Comparison of ENCODE assay signal across 23 cellular contexts in genomic region chr11:36254739-36255138, GRCh38. TPM values are rescaled to one million over a fixed set of nuclear protein-coding genes. Genes with fewer than 3 reads are reported as not detected.
A peak's percentile ranks its signal among the peaks of the same experiment; 100 is the strongest.
DNase-seq lines count a peak whose midpoint lies in the region; ATAC-seq and TF ChIP-seq lines count a peak whose summit lies in the region.
"Had no signal": no experiment of that assay in that cellular context is flagged by ENCODE, and none has a peak within 500 bp of the region (broad histone marks: within the 10 kb centered on the region; RNA-seq: fewer than 3 reads in every experiment).

No MANE protein-coding gene starts in this region.

- H3K9me3 ChIP-seq in vagina = no peaks in the 10 kb centered on the region
- H3K9me3 ChIP-seq: colonic mucosa had no signal

- no peaks in the 10 kb centered on the region for H3K4me1 ChIP-seq in vagina
- H3K4me1 ChIP-seq: colonic mucosa, lower lobe of right lung, tibial artery had no signal

- intact Hi-C loops in vagina (cut with DNase I) = no loop called here

- no peaks in the 10 kb centered on the region for H3K36me3 ChIP-seq in vagina
- H3K36me3 ChIP-seq: colonic mucosa, heart right ventricle, lower lobe of right lung, tibial artery, WERI-Rb-1 had no signal

- no peak for ATAC-seq in HG03457 (IDR thresholded peaks at IDR 0.05; ENCODE audit: unreplicated experiment)
- ATAC-seq: heart right ventricle; HepG2; lower lobe of right lung; stimulated activated naive B cell treated with anti-CD40 and anti-IgM and Interleukin-4, amounts not matched to agents 10 μg/mL and 1 μg/mL and 100 μg/mL, for 72 hours had no signal

- peak; percentile 66 for DNase-seq in ELR (ENCODE audit: low read depth)
- peak; percentile 36 for DNase-seq in M059J (ENCODE audit: low read depth)
- DNase-seq in dedifferentiated amniotic fluid mesenchymal stem cell (ENCODE audit: extremely low spot score) = peak; percentile 37
- peak; percentile 24 for DNase-seq in foreskin melanocyte
- no peak for DNase-seq in NCI-H128 (lab: John Stamatoyannopoulos, UW; ENCODE audit: unreplicated experiment)
- no peak for DNase-seq in SKM-1 treated with dmso at 0.1 percent for 144 hours (lab: John Stamatoyannopoulos, UW; ENCODE audit: unreplicated experiment)
- DNase-seq in vagina (ENCODE audit: extremely low spot score in 2 of 2) = no peak
- DNase-seq: activated CD4-positive, alpha-beta T cell treated with anti-CD3 and anti-CD28 coated beads, Interleukin-2, amount 50 U/mL, for 4 hours; activated gamma-delta T cell treated with Interleukin-2 at 50 U/mL for 16 hours; colonic mucosa; heart right ventricle; immature natural killer cell; lower lobe of right lung; MM.1S; NCI-H146; NCI-H774; occipital lobe; retina; stimulated activated naive B cell treated with anti-CD40 and anti-IgM and Interleukin-4, amounts not matched to agents 10 μg/mL and 1 μg/mL and 100 μg/mL, for 72 hours; tibial artery; WERI-Rb-1 had no signal

- no peak overlapping the region for H3K27ac ChIP-seq in vagina
- H3K27ac ChIP-seq: colonic mucosa, heart right ventricle, lower lobe of right lung, tibial artery, WERI-Rb-1 had no signal

- no peak for TF ChIP-seq CTCF in vagina (IDR thresholded peaks at IDR 0.05)

- no peak for TF ChIP-seq POLR2A in vagina (IDR thresholded peaks at IDR 0.05)

- H3K4me3 ChIP-seq in vagina = no peak overlapping the region
- H3K4me3 ChIP-seq: colonic mucosa, heart right ventricle, lower lobe of right lung, tibial artery had no signal

- no peaks in the 10 kb centered on the region for H3K27me3 ChIP-seq in vagina
- H3K27me3 ChIP-seq: colonic mucosa had no signal

RNA-seq across cellular contexts. Expression of gene COMMD9, which starts 34.5 kb away (rescaled TPM):
- 80.1 and 94.4 TPM in 2 replicates for total RNA-seq in M059J (2014; rRNA removed; shearing (Covaris generic))
- 22.6 TPM for total RNA-seq in vagina

RNA-seq across cellular contexts. Expression of gene PRR5L, which starts 41.3 kb away (rescaled TPM):
- 72.9 and 81.1 TPM in 2 replicates for total RNA-seq in M059J (2014; rRNA removed; shearing (Covaris generic))
- total RNA-seq in vagina = 27.5 TPM
- total RNA-seq: HepG2 had no signal

Comparison
In these comparisons a context has a peak if more than half of its experiments do, and no peak if none do; other contexts are left out.
1. DNase-seq: peak in ELR (single experiment), M059J (single experiment), dedifferentiated amniotic fluid mesenchymal stem cell (single experiment) and foreskin melanocyte (single experiment); none in NCI-H128 (single experiment), SKM-1 treated with dmso at 0.1 percent for 144 hours (single experiment) and vagina (0 of 2).